In genomic region chr6:169697115-169697514, GRCh38 we compare ENCODE assay signal across 6 cellular contexts. TPM values are rescaled to one million over a fixed set of nuclear protein-coding genes. Genes with fewer than 3 reads are reported as not detected.
A peak's percentile ranks its signal among the peaks of the same experiment; 100 is the strongest.
DNase-seq lines count a peak whose midpoint lies in the region; TF ChIP-seq lines count a peak whose summit lies in the region.
"Not testable (repeated sequence)": the region's sequence is repeated elsewhere in the genome, so short reads cannot be mapped to it uniquely, and the experiment has no call there.

No MANE protein-coding gene starts in this region.

- H3K27me3 ChIP-seq in Loucy (ENCODE audit: insufficient read depth, low read length, poor library complexity, severe bottlenecking); hepatocyte: not testable (repeated sequence)

- not testable (repeated sequence) for H3K9ac ChIP-seq in Loucy (ENCODE audit: low read depth, low read length, poor library complexity, severe bottlenecking)

- H3K4me3 ChIP-seq in Loucy (ENCODE audit: low read length, poor library complexity, severe bottlenecking); choroid plexus epithelial cell (ENCODE audit: low read depth, low read length); hepatocyte: not testable (repeated sequence)

- DNase-seq in COR-L47 (lab: John Stamatoyannopoulos, UW) (peak; percentile 3), choroid plexus epithelial cell (ENCODE audit: low read depth) (peak; percentile 16)
- peak; percentile 38 for DNase-seq in activated CD4-positive, alpha-beta T cell treated with anti-CD3 and anti-CD28 coated beads for 48 hours
- DNase-seq in hepatocyte (ENCODE audit: low spot score) = not testable (repeated sequence)
- DNase-seq in stimulated activated CD4-positive, alpha-beta T cell treated with anti-CD3 and anti-CD28 coated beads, Interleukin-15, amount 100 ng/mL, for 24 hours = peak; percentile 41

- not testable (repeated sequence) for H3K36me3 ChIP-seq in Loucy (ENCODE audit: insufficient read depth, low read length); hepatocyte (replicated peaks; ENCODE audit: insufficient read depth, low read depth)

- TF ChIP-seq CTCF in Loucy (conservative IDR thresholded peaks at IDR 0.05; ENCODE audit: low read length) (peak; percentile 47), choroid plexus epithelial cell (conservative IDR thresholded peaks at IDR 0.05; ENCODE audit: low read depth, low read length) (peak; percentile 67), hepatocyte (IDR thresholded peaks at IDR 0.05; ENCODE audit: poor library complexity) (peak; percentile 13)

- not testable (repeated sequence) for H3K27ac ChIP-seq in hepatocyte

- WGBS in hepatocyte (ENCODE audit: low lambda C conversion rate, missing lambda C conversion rate) = 94% methylated on average over 10 of the region's 10 CpGs

- H3K4me2 ChIP-seq in Loucy (ENCODE audit: low read depth, low read length, poor library complexity, severe bottlenecking); hepatocyte: not testable (repeated sequence)

- not testable (repeated sequence) for H3K9me3 ChIP-seq in Loucy (ENCODE audit: insufficient read depth, low read depth, low read length); hepatocyte (ENCODE audit: low read depth)

- not testable (repeated sequence) for H4K20me1 ChIP-seq in Loucy (ENCODE audit: insufficient read depth, low read length, poor library complexity, severe bottlenecking); hepatocyte (ENCODE audit: insufficient read depth, poor library complexity, severe bottlenecking)

- H3K79me2 ChIP-seq in Loucy (ENCODE audit: insufficient read depth, low read length) (peaks cover 19% of the 10 kb centered on the region), hepatocyte (peaks cover 72% of the 10 kb centered on the region)

- H3K4me1 ChIP-seq in Loucy (ENCODE audit: insufficient read depth, low read length, poor library complexity, severe bottlenecking) = peaks cover 22% of the 10 kb centered on the region
- peaks cover 10% of the 10 kb centered on the region for H3K4me1 ChIP-seq in hepatocyte (ENCODE audit: insufficient read depth)

- not testable (repeated sequence) for H2AFZ ChIP-seq in Loucy (ENCODE audit: low read length); hepatocyte

- H3K9me2 ChIP-seq in Loucy (replicated peaks; ENCODE audit: low read depth, low read length); hepatocyte (replicated peaks; ENCODE audit: insufficient read depth): not testable (repeated sequence)

- H3F3A ChIP-seq in Loucy (ENCODE audit: low read depth) = not testable (repeated sequence)

RNA-seq across cellular contexts. Expression of gene WDR27, which starts 4.7 kb away (rescaled TPM):
- 27.4 and 27.7 TPM in 2 replicates for total RNA-seq in hepatocyte
- polyA plus RNA-seq in hepatocyte = 29.7 and 38.6 TPM in 2 replicates

RNA-seq across cellular contexts. Expression of gene C6orf120, which starts 4.8 kb away (rescaled TPM):
- total RNA-seq in hepatocyte = 57.1 and 58.8 TPM in 2 replicates
- polyA plus RNA-seq in hepatocyte = 25.6 and 37.9 TPM in 2 replicates

RNA-seq across cellular contexts. Expression of gene PHF10, which starts 27.2 kb away (rescaled TPM):
- 41.8 and 44.9 TPM in 2 replicates for total RNA-seq in hepatocyte
- polyA plus RNA-seq in hepatocyte = 30.1 and 32.9 TPM in 2 replicates

RNA-seq across cellular contexts. Expression of gene DYNLT2, which starts 54.3 kb away (rescaled TPM):
- 2.9 and 4.0 TPM in 2 replicates for total RNA-seq in hepatocyte
- polyA plus RNA-seq in hepatocyte = 3.1 and 4.2 TPM in 2 replicates

RNA-seq across cellular contexts. Expression of gene ERMARD, which starts 54.3 kb away (rescaled TPM):
- total RNA-seq in hepatocyte = 16.9 and 27.4 TPM in 2 replicates
- 22.7 and 25.5 TPM in 2 replicates for polyA plus RNA-seq in hepatocyte

Comparison
In these comparisons a context has a peak if more than half of its experiments do, and no peak if none do; other contexts are left out.
1. CTCF ChIP-seq: peak in every context shown above with its lines; median percentile 67 in choroid plexus epithelial cell; 47 in Loucy; 13 in hepatocyte.